ENCODE assay signal across 18 cellular contexts in the genomic region with DNA sequence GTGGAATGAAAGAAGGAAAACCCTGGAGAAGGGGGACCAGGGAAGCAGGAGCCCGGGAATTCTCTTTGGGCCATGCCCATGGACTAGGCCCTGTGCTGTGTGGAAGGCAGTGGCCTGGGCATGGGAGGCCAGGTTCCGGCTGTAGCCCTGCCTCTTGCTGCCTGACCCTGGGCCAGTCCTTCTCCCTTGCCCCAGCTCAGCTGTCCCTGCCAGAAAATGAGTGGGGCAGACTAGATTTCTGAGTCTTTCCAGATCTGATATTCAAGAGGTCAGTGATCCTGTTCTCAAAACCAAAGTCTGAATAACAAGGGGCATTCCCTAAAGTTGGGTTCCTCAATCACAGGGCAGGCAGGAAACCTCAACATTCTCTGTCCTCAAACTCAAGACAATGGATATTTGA. TPM values are rescaled to one million over a fixed set of nuclear protein-coding genes. Genes with fewer than 3 reads are reported as not detected.
A peak's percentile ranks its signal among the peaks of the same experiment; 100 is the strongest.
DNase-seq lines count a peak whose midpoint lies in the region; ATAC-seq and TF ChIP-seq lines count a peak whose summit lies in the region.
"Had no signal": no experiment of that assay in that cellular context is flagged by ENCODE, and none has a peak within 500 bp of the region (broad histone marks: within the 10 kb centered on the region; RNA-seq: fewer than 3 reads in every experiment).

No MANE protein-coding gene starts in this region.

- CTCF ChIA-PET in MCF 10A (lab: Yijun Ruan, JAX): interaction anchor here (0.6 to 1.3 kb wide), 2 partner anchors 39 to 47 kb away, joined by 4 read pairs; partner anchors contain the start of gene TBC1D2
- CTCF ChIA-PET in mammary epithelial cell (lab: Charles Lee; ENCODE audit: low non-redundant PET): no interaction called here

- DNase-seq in MCF 10A (ENCODE audit: unreplicated experiment) (no peak), mammary epithelial cell (no peak), endothelial cell (ENCODE audit: low spot score) (no peak), nephron progenitor cell (no peak), NOMO-1 (lab: John Stamatoyannopoulos, UW; ENCODE audit: unreplicated experiment in 2 of 2) (no peak), SK-N-DZ (ENCODE audit: low spot score) (no peak)
- DNase-seq in activated effector memory CD4-positive, alpha-beta T cell treated with Interleukin-2 at 50 U/mL for 16 hours: no peak
- DNase-seq: AML-193, DMS79, NCI-H1105 treated with DMSO at 0.1 percent for 48 hours, NCI-H1694, NCI-H2081 treated with DMSO at 0.1 percent for 48 hours, NCI-H524 had no signal

- H3K27ac ChIP-seq in mammary epithelial cell (ENCODE audit: insufficient read depth, low read depth, low read length): no peak overlapping the region
- H3K27ac ChIP-seq: 22Rv1, SJSA1 had no signal

- ATAC-seq in HG03097 (IDR thresholded peaks at IDR 0.05; ENCODE audit: low FRiP score, unreplicated experiment): no peak
- ATAC-seq: K562 had no signal

- H3K79me2 ChIP-seq in mammary epithelial cell (ENCODE audit: insufficient read depth, low read length): peaks cover 53% of the 10 kb centered on the region

- no peaks in the 10 kb centered on the region for H3K9me3 Mint-ChIP-seq in MCF 10A (ENCODE audit: unreplicated experiment)
- H3K9me3 Mint-ChIP-seq in endothelial cell (ENCODE audit: unreplicated experiment): no peaks in the 10 kb centered on the region
- no peaks in the 10 kb centered on the region for H3K9me3 Mint-ChIP-seq in nephron progenitor cell

- in situ Hi-C loops in mammary epithelial cell (cut with MboI; ENCODE audit: low sequenced_read_pairs in 2 of 2): no loop called here

- H3K36me3 Mint-ChIP-seq in MCF 10A (ENCODE audit: insufficient read depth, unreplicated experiment) (peaks cover 88% of the 10 kb centered on the region), endothelial cell (ENCODE audit: low read depth, unreplicated experiment) (peaks cover under 1% of the 10 kb centered on the region), nephron progenitor cell (ENCODE audit: low read depth) (no peaks in the 10 kb centered on the region)

- dilution Hi-C loops in mammary epithelial cell (cut with HindIII; ENCODE audit: low sequenced_read_pairs): no loop called here

- no peaks in the 10 kb centered on the region for H3K27me3 ChIP-seq in mammary epithelial cell (ENCODE audit: insufficient read depth, low read length)
- H3K27me3 ChIP-seq: SJSA1 had no signal

- intact Hi-C loops in MCF 10A (cut with micrococcal nuclease): no loop called here
- intact Hi-C loops in mammary epithelial cell (cut with micrococcal nuclease): no loop called here

- peaks cover 23% of the 10 kb centered on the region for H3K4me1 ChIP-seq in mammary epithelial cell (ENCODE audit: insufficient read depth, low read length)
- H3K4me1 ChIP-seq: HAP-1 had no signal

- H3K27me3 Mint-ChIP-seq in MCF 10A (ENCODE audit: insufficient read depth, unreplicated experiment): no peaks in the 10 kb centered on the region
- H3K27me3 Mint-ChIP-seq in endothelial cell (ENCODE audit: unreplicated experiment): peaks cover 2% of the 10 kb centered on the region
- H3K27me3 Mint-ChIP-seq in nephron progenitor cell (ENCODE audit: low read depth, poor library complexity): peaks cover 7% of the 10 kb centered on the region

- POLR2A ChIA-PET in MCF 10A (lab: Yijun Ruan, JAX): interaction anchor here (2.5 kb wide), 1 partner anchor 39 kb away, joined by 11 read pairs; the partner anchor contains the start of gene TBC1D2

- H3K4me1 Mint-ChIP-seq in MCF 10A (ENCODE audit: insufficient read depth, unreplicated experiment) (peaks cover 4% of the 10 kb centered on the region), endothelial cell (ENCODE audit: unreplicated experiment) (peaks cover 10% of the 10 kb centered on the region), nephron progenitor cell (peaks cover 28% of the 10 kb centered on the region)

- TF ChIP-seq CTCF in MCF 10A (IDR thresholded peaks at IDR 0.05; ENCODE audit: unreplicated experiment) (no peak), mammary epithelial cell (conservative IDR thresholded peaks at IDR 0.05 in 1 of 2, IDR thresholded peaks at IDR 0.05 in 1 of 2; ENCODE audit: extremely low read depth in 1 of 2, insufficient read depth in 1 of 2, low read depth in 1 of 2, low read length in 2 of 2) (no peak), endothelial cell (IDR thresholded peaks at IDR 0.05; ENCODE audit: unreplicated experiment) (no peak), nephron progenitor cell (IDR thresholded peaks at IDR 0.05) (no peak)

- H3K9me3 ChIP-seq in mammary epithelial cell (replicated peaks; ENCODE audit: insufficient read depth, low read length): no peaks in the 10 kb centered on the region
- H3K9me3 ChIP-seq: HAP-1, SJSA1 had no signal

- no peak overlapping the region for H2AFZ ChIP-seq in mammary epithelial cell (ENCODE audit: low read depth, low read length)

- no peak overlapping the region for H3K4me3 Mint-ChIP-seq in MCF 10A (ENCODE audit: unreplicated experiment)
- peak overlapping the region; percentile 27 for H3K4me3 Mint-ChIP-seq in endothelial cell (ENCODE audit: unreplicated experiment)
- H3K4me3 Mint-ChIP-seq in nephron progenitor cell: no peak overlapping the region

- H3K4me3 ChIP-seq in mammary epithelial cell (replicated peaks in 1 of 3; ENCODE audit: insufficient read depth in 1 of 3, low read depth in 2 of 3, low read length in 3 of 3): no peak overlapping the region
- H3K4me3 ChIP-seq: HAP-1, K562, SJSA1 had no signal

- no peak overlapping the region for H3K4me2 ChIP-seq in mammary epithelial cell (ENCODE audit: insufficient read depth, low read depth, low read length)

- H4K20me1 ChIP-seq in mammary epithelial cell (ENCODE audit: insufficient read depth, low read length): no peaks in the 10 kb centered on the region

- BruUV-seq in MCF 10A (replicated peaks; lab: Mats Ljungman, UMichigan) (no TSS peak), mammary epithelial cell (replicated peaks; lab: Mats Ljungman, UMichigan) (no TSS peak)

- no peak overlapping the region for H3K9ac ChIP-seq in mammary epithelial cell (ENCODE audit: insufficient read depth, low read length)

- WGBS in mammary epithelial cell (ENCODE audit: low coverage, missing lambda C conversion rate): 94% methylated on average over 2 of the region's 2 CpGs

- peaks cover 42% of the 10 kb centered on the region for H3K36me3 ChIP-seq in mammary epithelial cell (ENCODE audit: insufficient read depth, low read length)
- H3K36me3 ChIP-seq: HAP-1 had no signal

- H3K27ac Mint-ChIP-seq in MCF 10A (ENCODE audit: low read depth, unreplicated experiment) (peak overlapping the region; percentile 57), endothelial cell (ENCODE audit: unreplicated experiment) (no peak overlapping the region), nephron progenitor cell (peak overlapping the region; percentile 42)

RNA-seq across cellular contexts. Expression of gene CORO2A, which starts 24.8 kb away (rescaled TPM):
- 3.4 and 3.9 TPM in 2 replicates for total RNA-seq in MCF 10A (2022)
- 10 to 100 TPM in 1 of 2 donors, 1 to 10 TPM in 1; 9.7 to 19.7 TPM for total RNA-seq in mammary epithelial cell
- 17.4 TPM for polyA plus RNA-seq in mammary epithelial cell
- 18.8 TPM for polyA minus RNA-seq in mammary epithelial cell
- total RNA-seq in endothelial cell (ENCODE audit: unreplicated experiment): 5.5 TPM
- 12.8 and 13.7 TPM in 2 replicates for polyA plus RNA-seq in SK-N-DZ (2014; cell fraction: cytosol; rRNA removed)
- polyA plus RNA-seq in SK-N-DZ (2014; cell fraction: nucleus; rRNA removed): 4.2 and 4.8 TPM in 2 replicates

RNA-seq across cellular contexts. Expression of gene TBC1D2, which starts 38.2 kb away (rescaled TPM):
- total RNA-seq in MCF 10A (2022) (58.4 and 62.7 TPM in 2 replicates), mammary epithelial cell (10 to 100 TPM; 86.7 to 98.2 TPM), endothelial cell (ENCODE audit: unreplicated experiment) (2.3 TPM)
- polyA plus RNA-seq in mammary epithelial cell: 73.1 TPM
- polyA minus RNA-seq in mammary epithelial cell: 68.2 TPM
- polyA plus RNA-seq in SK-N-DZ (2014; cell fraction: cytosol; rRNA removed): 1.1 and 1.5 TPM in 2 replicates
- polyA plus RNA-seq in SK-N-DZ (2014; cell fraction: nucleus; rRNA removed): 1.7 and 3.2 TPM in 2 replicates

Comparison
In these comparisons a context has a peak if more than half of its experiments do, and no peak if none do; other contexts are left out.
1. RNA of gene TBC1D2, which starts 38.2 kb away (total RNA-seq): 86.7 to 98.2 TPM in mammary epithelial cell and 58.4 to 62.7 TPM in MCF 10A; 2.3 TPM in endothelial cell (single experiment); every median in the first group is over 10 times any median in the second.